Comparison of ENCODE assay signal across 8 cellular contexts in the genomic region with DNA sequence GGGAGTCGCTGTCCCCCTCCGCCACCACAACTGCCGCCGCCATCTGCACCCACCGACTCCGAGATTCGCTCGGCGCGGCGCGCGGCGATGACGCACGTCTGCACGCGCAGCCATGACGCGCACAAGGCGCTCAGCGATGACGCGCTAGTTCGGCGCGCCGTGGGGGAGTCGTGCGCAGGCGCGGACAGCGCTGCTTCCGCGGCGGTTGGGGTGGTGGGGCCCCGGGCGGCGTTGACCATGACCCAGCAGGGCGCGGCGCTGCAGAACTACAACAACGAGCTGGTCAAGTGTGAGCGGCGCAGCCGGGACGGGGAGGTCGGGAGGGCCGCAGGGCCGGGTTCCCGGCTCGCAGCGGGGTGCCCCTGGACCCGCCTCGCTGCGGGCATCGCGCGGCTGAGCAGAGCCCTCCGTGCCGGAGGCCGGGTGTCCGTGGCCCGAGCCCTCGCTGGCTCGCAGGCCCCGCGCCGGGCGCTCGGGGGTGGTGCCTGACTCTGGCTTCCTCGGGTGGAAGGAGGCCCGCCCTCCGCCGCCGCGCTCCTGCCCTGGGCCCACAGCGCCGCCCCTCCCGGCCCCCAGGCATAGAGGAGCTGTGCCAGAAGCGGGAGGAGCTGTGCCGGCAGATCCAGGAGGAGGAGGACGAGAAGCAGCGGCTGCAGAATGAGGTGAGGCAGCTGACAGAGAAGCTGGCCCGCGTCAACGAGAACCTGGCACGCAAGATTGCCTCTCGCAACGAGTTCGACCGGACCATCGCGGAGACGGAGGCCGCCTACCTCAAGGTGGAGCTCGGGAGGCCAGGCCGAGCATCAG. TPM values are rescaled to one million over a fixed set of nuclear protein-coding genes. Genes with fewer than 3 reads are reported as not detected.
DNase-seq lines count a peak whose midpoint lies in the region; ATAC-seq lines count a peak whose summit lies in the region.

A gene with protein sequence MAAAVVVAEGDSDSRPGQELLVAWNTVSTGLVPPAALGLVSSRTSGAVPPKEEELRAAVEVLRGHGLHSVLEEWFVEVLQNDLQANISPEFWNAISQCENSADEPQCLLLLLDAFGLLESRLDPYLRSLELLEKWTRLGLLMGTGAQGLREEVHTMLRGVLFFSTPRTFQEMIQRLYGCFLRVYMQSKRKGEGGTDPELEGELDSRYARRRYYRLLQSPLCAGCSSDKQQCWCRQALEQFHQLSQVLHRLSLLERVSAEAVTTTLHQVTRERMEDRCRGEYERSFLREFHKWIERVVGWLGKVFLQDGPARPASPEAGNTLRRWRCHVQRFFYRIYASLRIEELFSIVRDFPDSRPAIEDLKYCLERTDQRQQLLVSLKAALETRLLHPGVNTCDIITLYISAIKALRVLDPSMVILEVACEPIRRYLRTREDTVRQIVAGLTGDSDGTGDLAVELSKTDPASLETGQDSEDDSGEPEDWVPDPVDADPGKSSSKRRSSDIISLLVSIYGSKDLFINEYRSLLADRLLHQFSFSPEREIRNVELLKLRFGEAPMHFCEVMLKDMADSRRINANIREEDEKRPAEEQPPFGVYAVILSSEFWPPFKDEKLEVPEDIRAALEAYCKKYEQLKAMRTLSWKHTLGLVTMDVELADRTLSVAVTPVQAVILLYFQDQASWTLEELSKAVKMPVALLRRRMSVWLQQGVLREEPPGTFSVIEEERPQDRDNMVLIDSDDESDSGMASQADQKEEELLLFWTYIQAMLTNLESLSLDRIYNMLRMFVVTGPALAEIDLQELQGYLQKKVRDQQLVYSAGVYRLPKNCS (minus strand): TSS at position 71 of the 807 bp plus-strand sequence. CDS start 28 bp downstream, at position 43.
A gene with protein sequence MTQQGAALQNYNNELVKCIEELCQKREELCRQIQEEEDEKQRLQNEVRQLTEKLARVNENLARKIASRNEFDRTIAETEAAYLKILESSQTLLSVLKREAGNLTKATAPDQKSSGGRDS (plus strand): TSS at position 187 of the 807 bp plus-strand sequence. CDS start 51 bp downstream, at position 238.

- peak within 1 kb of the TSS; percentile 95 for H3K4me3 ChIP-seq in NT2/D1 (ENCODE audit: insufficient read length, low read depth)

- H3K9me3 ChIP-seq in NT2/D1 (ENCODE audit: insufficient read depth, low read length) = no peaks in the 10 kb centered on the region

- in situ Hi-C loops in endometrial microvascular endothelial cells (cut with HindIII; ENCODE audit: inconsistent ontology term, low pct_unique_long_range_greater_than_20kb, low sequenced_read_pairs) = no loop called here

- peak within 1 kb of the TSS; percentile 98 for H3K9ac ChIP-seq in NT2/D1 (ENCODE audit: insufficient read length, low read depth)

- DNase-seq in COR-L47 (lab: John Stamatoyannopoulos, UW) (peak; percentile 91), HT-29 (ENCODE audit: low spot score) (peak; percentile 94), NT2/D1 (ENCODE audit: low read depth, low spot score) (peak; percentile 96), midbrain (lab: John Stamatoyannopoulos, UW) (peak; percentile 95)
- peak; percentile 62 for DNase-seq in activated CD8-positive, alpha-beta memory T cell treated with anti-CD3 and anti-CD28 coated beads, Interleukin-2, amount 50 U/mL, for 1 hour (ENCODE audit: extremely low read depth)
- DNase-seq in stimulated activated CD8-positive, alpha-beta memory T cell treated with anti-CD3 and anti-CD28 coated beads, Interleukin-2, amount 100 ng/mL, for 1 hour (ENCODE audit: low read depth in 2 of 2) = peak; percentile 85 to 89

- H3K27me3 ChIP-seq in NT2/D1 (ENCODE audit: insufficient read depth, insufficient read length) = no peaks in the 10 kb centered on the region

- peaks cover 26% of the 10 kb centered on the region for H3K4me1 ChIP-seq in NT2/D1 (ENCODE audit: insufficient read depth, insufficient read length)

- peaks cover 83% of the 10 kb centered on the region for H3K36me3 ChIP-seq in NT2/D1 (ENCODE audit: insufficient read depth, insufficient read length, low read length)

- peak; percentile 62 for ATAC-seq in GM19468 (IDR thresholded peaks at IDR 0.05; ENCODE audit: extremely low read depth, unreplicated experiment)

RNA-seq across cellular contexts. Expression of the first gene that starts in this region (rescaled TPM):
- 60.6 and 64.0 TPM in 2 replicates for total RNA-seq in HT-29 (2014; rRNA removed; shearing (Covaris generic))
- total RNA-seq in endometrial microvascular endothelial cells (ENCODE audit: inconsistent ontology term) = 14.9 TPM

RNA-seq across cellular contexts. Expression of the second gene that starts in this region (rescaled TPM):
- total RNA-seq in HT-29 (2014; rRNA removed; shearing (Covaris generic)) = 184 and 208 TPM in 2 replicates
- total RNA-seq in endometrial microvascular endothelial cells (ENCODE audit: inconsistent ontology term) = 117 TPM

Comparison
In these comparisons a context has a peak if more than half of its experiments do, and no peak if none do; other contexts are left out.
1. Peak in every context shown above with its lines: DNase-seq, ATAC-seq and H3K4me3 ChIP-seq.